Comparison of ENCODE assay signal across 8 cellular contexts in the genomic region with DNA sequence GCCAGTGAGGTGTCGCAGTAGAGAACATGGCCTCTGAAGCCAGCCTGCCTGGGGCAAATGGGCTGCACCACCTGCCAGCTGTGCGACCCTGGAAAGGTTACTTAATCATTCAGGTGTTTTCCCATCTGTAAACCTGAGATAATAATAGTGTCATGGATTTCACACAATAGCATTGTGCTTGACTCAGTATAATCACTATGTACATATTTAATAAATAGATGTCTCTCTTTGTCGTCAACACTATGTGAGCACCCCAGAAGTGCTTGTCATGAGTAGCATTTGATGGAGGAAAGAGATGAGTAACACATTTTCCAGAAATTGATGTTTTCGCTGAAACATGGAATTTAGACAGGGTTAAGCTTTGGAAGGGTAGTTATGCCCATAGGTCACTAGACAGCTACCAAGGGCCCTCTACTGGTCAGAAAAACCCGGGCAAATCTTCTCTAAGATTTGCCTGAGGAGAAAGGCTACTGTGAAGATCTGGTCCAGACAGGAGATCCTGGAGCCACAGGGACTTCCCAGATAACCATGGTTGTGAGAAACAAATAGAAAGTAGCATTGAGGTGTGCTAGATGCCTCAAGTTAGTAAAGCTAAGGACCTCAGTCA. TPM values are rescaled to one million over a fixed set of nuclear protein-coding genes. Genes with fewer than 3 reads are reported as not detected.
A peak's percentile ranks its signal among the peaks of the same experiment; 100 is the strongest.
DNase-seq lines count a peak whose midpoint lies in the region; ATAC-seq and TF ChIP-seq lines count a peak whose summit lies in the region.

No MANE protein-coding gene starts in this region.

- CTCF ChIA-PET in activated naive CD4-positive, alpha-beta T cell treated with anti-CD3 and anti-CD28 coated beads for 36 hours (lab: Charles Lee) = interaction anchor here (0.9 to 2.7 kb wide), 5 partner anchors 9 to 195 kb away, joined by 3 to 13 read pairs (median 3); a partner anchor contains a TSS

- intact Hi-C loops in activated naive CD4-positive, alpha-beta T cell treated with anti-CD3 and anti-CD28 coated beads for 36 hours (cut with micrococcal nuclease) = loop anchor here (1.0 kb wide), 2 partner anchors 102 to 132 kb away; no protein-coding TSS in a partner anchor
- intact Hi-C loops in breast epithelium (cut with DNase I; ENCODE audit: low total_unique reads) (no loop called here), right lobe of liver (cut with DNase I) (no loop called here)

- no peak overlapping the region for H3K4me3 Mint-ChIP-seq in activated naive CD4-positive, alpha-beta T cell treated with anti-CD3 and anti-CD28 coated beads for 36 hours

- H3K27ac ChIP-seq in breast epithelium (peak overlapping the region in 1 of 2 donors; percentile 53), right lobe of liver (no peak overlapping the region)

- peak; percentile 33 for DNase-seq in activated naive CD4-positive, alpha-beta T cell treated with anti-CD3 and anti-CD28 coated beads for 36 hours
- DNase-seq in activated naive CD4-positive, alpha-beta T cell (lab: John Stamatoyannopoulos, UW) = no peak
- peak; percentile 36 to 94 (median 84) for DNase-seq in NCI-H1417 (lab: John Stamatoyannopoulos, UW)
- no peak for DNase-seq in breast epithelium (ENCODE audit: low spot score in 2 of 2)
- DNase-seq in right lobe of liver = no peak
- DNase-seq in NCI-H2171 (lab: John Stamatoyannopoulos, UW) = no peak
- no peak for DNase-seq in OCI-M2 (lab: John Stamatoyannopoulos, UW; ENCODE audit: unreplicated experiment)

- no peak overlapping the region for H3K27ac Mint-ChIP-seq in activated naive CD4-positive, alpha-beta T cell treated with anti-CD3 and anti-CD28 coated beads for 36 hours

- peaks cover under 1% of the 10 kb centered on the region for H3K9me3 Mint-ChIP-seq in activated naive CD4-positive, alpha-beta T cell treated with anti-CD3 and anti-CD28 coated beads for 36 hours

- no peaks in the 10 kb centered on the region for H3K27me3 Mint-ChIP-seq in activated naive CD4-positive, alpha-beta T cell treated with anti-CD3 and anti-CD28 coated beads for 36 hours (ENCODE audit: low read depth)

- no peaks in the 10 kb centered on the region for H3K36me3 Mint-ChIP-seq in activated naive CD4-positive, alpha-beta T cell treated with anti-CD3 and anti-CD28 coated beads for 36 hours (ENCODE audit: low read depth)

- no peaks in the 10 kb centered on the region for H3K27me3 ChIP-seq in breast epithelium
- no peaks in the 10 kb centered on the region for H3K27me3 ChIP-seq in right lobe of liver

- TF ChIP-seq CTCF in breast epithelium (IDR thresholded peaks at IDR 0.05) (peak in 2 of 3 donors; percentile 31 to 36), right lobe of liver (IDR thresholded peaks at IDR 0.05) (peak; percentile 54 to 68 (median 62))

- 48% methylated on average over 5 of the region's 5 CpGs for WGBS in right lobe of liver (ENCODE audit: insufficient coverage, low coverage, low lambda C conversion rate, missing lambda C conversion rate)

- peaks cover 38% of the 10 kb centered on the region for H3K4me1 Mint-ChIP-seq in activated naive CD4-positive, alpha-beta T cell treated with anti-CD3 and anti-CD28 coated beads for 36 hours (ENCODE audit: low read depth)

- TF ChIP-seq POLR2A in breast epithelium (IDR thresholded peaks at IDR 0.05) = no peak
- TF ChIP-seq POLR2A in right lobe of liver (IDR thresholded peaks at IDR 0.05) = no peak

- H3K4me1 ChIP-seq in breast epithelium (no peaks in the 10 kb centered on the region), right lobe of liver (no peaks in the 10 kb centered on the region)

- no peaks in the 10 kb centered on the region for H3K9me3 ChIP-seq in breast epithelium
- H3K9me3 ChIP-seq in right lobe of liver = no peaks in the 10 kb centered on the region

- ATAC-seq in right lobe of liver (peak; percentile 84 to 91 (median 86)), HG03039 (IDR thresholded peaks at IDR 0.05; ENCODE audit: unreplicated experiment) (no peak)

- H3K36me3 ChIP-seq in breast epithelium (no peaks in the 10 kb centered on the region), right lobe of liver (no peaks in the 10 kb centered on the region)

- H3K4me3 ChIP-seq in breast epithelium = no peak overlapping the region
- no peak overlapping the region for H3K4me3 ChIP-seq in right lobe of liver

RNA-seq across cellular contexts. Expression of a gene that starts 9.5 kb away (rescaled TPM):
- total RNA-seq in activated naive CD4-positive, alpha-beta T cell treated with anti-CD3 and anti-CD28 coated beads for 36 hours = 10 to 100 TPM; 16.8 to 18.8 TPM
- total RNA-seq in breast epithelium = 100 to 1,000 TPM in 2 of 3 donors, 10 to 100 TPM in 1; 68.5 to 131 (median 120) TPM
- 100 to 1,000 TPM in 3 of 6 experiments, 10 to 100 TPM in 3; 30.3 to 135 (median 81.5) TPM for total RNA-seq in right lobe of liver

Comparison
In these comparisons a context has a peak if more than half of its experiments do, and no peak if none do; other contexts are left out.
1. DNase-seq: peak in activated naive CD4-positive, alpha-beta T cell treated with anti-CD3 and anti-CD28 coated beads for 36 hours (single experiment) and NCI-H1417 (3 of 3); none in activated naive CD4-positive, alpha-beta T cell (0 of 4), breast epithelium (0 of 2), right lobe of liver (0 of 3), NCI-H2171 (single experiment) and OCI-M2 (single experiment).